In genomic region chr13:78601124-78601885, GRCh38 we compare ENCODE assay signal across 10 cellular contexts. TPM values are rescaled to one million over a fixed set of nuclear protein-coding genes. Genes with fewer than 3 reads are reported as not detected.
DNase-seq lines count a peak whose midpoint lies in the region; ATAC-seq and TF ChIP-seq lines count a peak whose summit lies in the region.
"Had no signal": no experiment of that assay in that cellular context is flagged by ENCODE, and none has a peak within 500 bp of the region (broad histone marks: within the 10 kb centered on the region; RNA-seq: fewer than 3 reads in every experiment).

No MANE protein-coding gene starts in this region.

- H3K4me3 ChIP-seq in right cardiac atrium (ENCODE audit: low read length) (peak overlapping the region; percentile 1), tibial nerve (peak overlapping the region in 3 of 4 donors; percentile 1 to 31 (median 19)), body of pancreas (no peak overlapping the region)

- H3K4me1 ChIP-seq in right cardiac atrium (ENCODE audit: control insufficient read depth, insufficient read depth, low read length) (peaks cover 5% of the 10 kb centered on the region), tibial nerve (peaks cover 0 to 47% (median 13%) of the 10 kb centered on the region in 4 donors), body of pancreas (peaks cover 31% of the 10 kb centered on the region)

- peak in 1 of 2 donors; percentile 9 for TF ChIP-seq EP300 in tibial nerve (IDR thresholded peaks at IDR 0.05)

- H3K4me1 Mint-ChIP-seq in activated naive CD8-positive, alpha-beta T cell treated with anti-CD3 and anti-CD28 coated beads, Interleukin-2, amount 10 ng/mL, durations not matched to agents 7 days and 5 days = peaks cover 21% of the 10 kb centered on the region
- H3K4me1 Mint-ChIP-seq in Calu3 (ENCODE audit: low read depth, unreplicated experiment) = peaks cover 7% of the 10 kb centered on the region

- BruUV-seq in Calu3 (replicated peaks; lab: Mats Ljungman, UMichigan) = no TSS peak

- intact Hi-C loops in right cardiac atrium (cut with DNase I) (no loop called here), Right ventricle myocardium superior (cut with DNase I) (no loop called here), left colon (cut with DNase I, micrococcal nuclease) (no loop called here), Calu3 (cut with micrococcal nuclease; ENCODE audit: unreplicated experiment) (no loop called here), body of pancreas (cut with DNase I) (no loop called here)

- H3K27me3 ChIP-seq in right cardiac atrium (ENCODE audit: control insufficient read depth, insufficient read depth) (peaks cover 8% of the 10 kb centered on the region), tibial nerve (peaks cover 25 to 95% of the 10 kb centered on the region in 2 donors), body of pancreas (peaks cover 0 to 82% of the 10 kb centered on the region in 2 donors)

- POLR2A ChIA-PET in activated naive CD8-positive, alpha-beta T cell treated with anti-CD3 and anti-CD28 coated beads, Interleukin-2, amount 10 ng/mL, durations not matched to agents 7 days and 5 days (lab: Charles Lee) = no interaction called here
- POLR2A ChIA-PET in RWPE1 (lab: Yijun Ruan, JAX; ENCODE audit: low non-redundant PET) = no interaction called here

- peak in 2 of 3 donors; percentile 15 to 42 for DNase-seq in right cardiac atrium
- no peak for DNase-seq in Right ventricle myocardium superior
- DNase-seq in activated naive CD8-positive, alpha-beta T cell treated with anti-CD3 and anti-CD28 coated beads, Interleukin-2, amount 10 ng/mL, durations not matched to agents 7 days and 5 days = peak; percentile 46
- no peak for DNase-seq in left colon
- no peak for DNase-seq in tibial nerve (ENCODE audit: low spot score in 2 of 2)
- no peak for DNase-seq in Calu3
- no peak for DNase-seq in body of pancreas
- DNase-seq in RWPE1 (ENCODE audit: low spot score) = no peak
- DNase-seq: DMS 273 treated with DMSO at 0.1 percent for 48 hours had no signal

- H3K27ac ChIP-seq in right cardiac atrium (ENCODE audit: low read length) (no peak overlapping the region), tibial nerve (no peak overlapping the region), body of pancreas (no peak overlapping the region), RWPE1 (no peak overlapping the region)

- 4% methylated on average over 61 of the region's 61 CpGs for WGBS in right cardiac atrium
- 3 to 4% methylated on average over 10 to 55 of the region's 61 CpGs for WGBS in tibial nerve, 2 donors
- 5 to 14% methylated on average over 25 to 61 of the region's 61 CpGs for WGBS in body of pancreas, 2 donors

- H3K36me3 ChIP-seq in tibial nerve = no peaks in the 10 kb centered on the region
- no peaks in the 10 kb centered on the region for H3K36me3 ChIP-seq in body of pancreas (replicated peaks in 1 of 2; ENCODE audit: insufficient read depth in 1 of 2, low read depth in 2 of 2)

- H3K27ac Mint-ChIP-seq in activated naive CD8-positive, alpha-beta T cell treated with anti-CD3 and anti-CD28 coated beads, Interleukin-2, amount 10 ng/mL, durations not matched to agents 7 days and 5 days = peak overlapping the region; percentile 34
- no peak overlapping the region for H3K27ac Mint-ChIP-seq in Calu3 (ENCODE audit: unreplicated experiment)

- H3K9me3 ChIP-seq in right cardiac atrium (ENCODE audit: control insufficient read depth, low read length) (no peaks in the 10 kb centered on the region), tibial nerve (no peaks in the 10 kb centered on the region), body of pancreas (no peaks in the 10 kb centered on the region)

- no peaks in the 10 kb centered on the region for H3K9me3 Mint-ChIP-seq in activated naive CD8-positive, alpha-beta T cell treated with anti-CD3 and anti-CD28 coated beads, Interleukin-2, amount 10 ng/mL, durations not matched to agents 7 days and 5 days
- no peaks in the 10 kb centered on the region for H3K9me3 Mint-ChIP-seq in Calu3 (ENCODE audit: low read depth, unreplicated experiment)

- no peak for TF ChIP-seq CTCF in tibial nerve (IDR thresholded peaks at IDR 0.05)
- no peak for TF ChIP-seq CTCF in Calu3 (IDR thresholded peaks at IDR 0.05; ENCODE audit: unreplicated experiment)
- TF ChIP-seq CTCF in body of pancreas (IDR thresholded peaks at IDR 0.05) = no peak
- no peak for TF ChIP-seq CTCF in RWPE1 (conservative IDR thresholded peaks at IDR 0.05; ENCODE audit: low read depth)

- ATAC-seq in right cardiac atrium = no peak
- ATAC-seq in Right ventricle myocardium superior (ENCODE audit: poor library complexity) = no peak
- ATAC-seq in activated naive CD8-positive, alpha-beta T cell treated with anti-CD3 and anti-CD28 coated beads, Interleukin-2, amount 10 ng/mL, durations not matched to agents 7 days and 5 days (ENCODE audit: low read depth) = peak; percentile 9
- peak; percentile 43 for ATAC-seq in left colon
- no peak for ATAC-seq in body of pancreas

- CTCF ChIA-PET in Calu3 (lab: Charles Lee) = no interaction called here
- CTCF ChIA-PET in RWPE1 (lab: Yijun Ruan, JAX) = no interaction called here

- peaks cover 2% of the 10 kb centered on the region for H3K36me3 Mint-ChIP-seq in activated naive CD8-positive, alpha-beta T cell treated with anti-CD3 and anti-CD28 coated beads, Interleukin-2, amount 10 ng/mL, durations not matched to agents 7 days and 5 days
- peaks cover 14% of the 10 kb centered on the region for H3K36me3 Mint-ChIP-seq in Calu3 (ENCODE audit: insufficient read depth, unreplicated experiment)

- H3K4me3 Mint-ChIP-seq in activated naive CD8-positive, alpha-beta T cell treated with anti-CD3 and anti-CD28 coated beads, Interleukin-2, amount 10 ng/mL, durations not matched to agents 7 days and 5 days = peak overlapping the region; percentile 22
- no peak overlapping the region for H3K4me3 Mint-ChIP-seq in Calu3 (ENCODE audit: low read depth, unreplicated experiment)

- peaks cover 88% of the 10 kb centered on the region for H3K27me3 Mint-ChIP-seq in activated naive CD8-positive, alpha-beta T cell treated with anti-CD3 and anti-CD28 coated beads, Interleukin-2, amount 10 ng/mL, durations not matched to agents 7 days and 5 days
- H3K27me3 Mint-ChIP-seq in Calu3 (ENCODE audit: unreplicated experiment) = no peaks in the 10 kb centered on the region

- TF ChIP-seq POLR2A in tibial nerve (IDR thresholded peaks at IDR 0.05) = no peak
- no peak for TF ChIP-seq POLR2A in body of pancreas (IDR thresholded peaks at IDR 0.05)

RNA-seq across cellular contexts. Expression of gene POU4F1, which starts 2.0 kb away (rescaled TPM):
- not detected for total RNA-seq in right cardiac atrium
- not detected for polyA plus RNA-seq in right cardiac atrium
- total RNA-seq in Right ventricle myocardium superior = not detected
- total RNA-seq in activated naive CD8-positive, alpha-beta T cell treated with anti-CD3 and anti-CD28 coated beads, Interleukin-2, amount 10 ng/mL, durations not matched to agents 7 days and 5 days = under 1 TPM; 0.11 to 0.19 TPM
- total RNA-seq in left colon = under 1 TPM in 1 of 2 donors, not detected in 1; 0.06 TPM
- total RNA-seq in tibial nerve = not detected
- total RNA-seq in Calu3 (2022) = 1.0 and 1.5 TPM in 2 replicates
- total RNA-seq in body of pancreas = not detected
- total RNA-seq: RPMI7951 had no signal

RNA-seq across cellular contexts. Expression of gene OBI1, which starts 57.6 kb away (rescaled TPM):
- 10 to 100 TPM in 1 of 4 donors, 1 to 10 TPM in 3; 8.5 to 11.0 (median 9.6) TPM for total RNA-seq in right cardiac atrium
- 5.6 TPM for polyA plus RNA-seq in right cardiac atrium
- 9.3 TPM for total RNA-seq in Right ventricle myocardium superior
- total RNA-seq in activated naive CD8-positive, alpha-beta T cell treated with anti-CD3 and anti-CD28 coated beads, Interleukin-2, amount 10 ng/mL, durations not matched to agents 7 days and 5 days = 10 to 100 TPM; 17.5 to 17.8 TPM
- 1 to 10 TPM; 4.9 to 5.7 TPM for total RNA-seq in left colon
- total RNA-seq in tibial nerve = 10 to 100 TPM in 3 of 4 donors, 1 to 10 TPM in 1; 8.4 to 16.1 (median 12.3) TPM
- total RNA-seq in Calu3 (2022) = 5.9 and 6.1 TPM in 2 replicates
- 1 to 10 TPM; 3.3 to 8.6 TPM for total RNA-seq in body of pancreas

Comparison
In these comparisons a context has a peak if more than half of its experiments do, and no peak if none do; other contexts are left out.
1. DNase-seq: peak in right cardiac atrium (2 of 3) and activated naive CD8-positive, alpha-beta T cell treated with anti-CD3 and anti-CD28 coated beads, Interleukin-2, amount 10 ng/mL, durations not matched to agents 7 days and 5 days (single experiment); none in Right ventricle myocardium superior (single experiment), left colon (0 of 2), tibial nerve (0 of 2), Calu3 (single experiment), body of pancreas (0 of 4) and RWPE1 (single experiment).
2. ATAC-seq: peak in activated naive CD8-positive, alpha-beta T cell treated with anti-CD3 and anti-CD28 coated beads, Interleukin-2, amount 10 ng/mL, durations not matched to agents 7 days and 5 days (single experiment) and left colon (single experiment); none in right cardiac atrium (0 of 2), Right ventricle myocardium superior (single experiment) and body of pancreas (single experiment).
3. H3K4me3 ChIP-seq: peak in right cardiac atrium (single experiment) and tibial nerve (3 of 4); none in body of pancreas (0 of 2).